ENCODE assay signal across 8 cellular contexts in the genomic region with DNA sequence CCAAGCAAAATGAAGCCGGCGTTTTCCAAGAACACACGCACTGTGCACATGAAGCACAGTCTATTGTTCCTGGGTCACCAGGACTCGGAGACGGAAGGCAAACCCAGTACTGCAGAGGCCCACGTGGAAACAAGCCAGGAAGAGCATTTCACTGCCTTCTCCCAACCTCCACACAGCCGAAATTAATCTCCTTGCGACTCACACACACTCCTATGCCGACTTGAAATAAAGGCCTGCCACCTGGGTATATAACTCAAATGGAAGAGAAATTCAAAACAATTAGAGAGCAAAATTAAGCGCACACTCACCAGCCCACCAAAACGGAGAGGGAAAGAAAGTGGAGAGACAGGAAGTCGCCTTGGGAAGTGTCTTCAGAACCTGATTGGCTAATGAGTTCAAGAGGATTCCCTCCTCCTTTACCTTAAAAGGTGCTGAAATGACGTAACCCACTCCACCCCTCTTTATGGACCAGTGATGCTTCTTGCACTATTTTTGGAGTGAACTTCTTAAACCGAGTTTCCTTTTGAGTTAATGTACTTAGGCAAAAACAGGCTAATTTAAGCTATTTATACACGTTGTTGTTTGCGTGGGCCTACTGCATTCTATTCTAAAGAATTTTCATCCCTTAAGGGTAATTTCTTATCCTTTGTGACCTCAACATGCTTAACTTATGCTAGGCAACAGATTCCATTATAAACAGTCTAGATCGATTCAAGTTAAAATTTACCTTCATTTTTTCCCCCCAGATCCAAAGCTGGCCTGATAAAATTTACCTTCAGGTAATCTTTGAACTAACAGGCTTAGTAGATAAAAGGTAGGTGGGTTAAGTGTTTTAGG. TPM values are rescaled to one million over a fixed set of nuclear protein-coding genes. Genes with fewer than 3 reads are reported as not detected.
A peak's percentile ranks its signal among the peaks of the same experiment; 100 is the strongest.
DNase-seq lines count a peak whose midpoint lies in the region; ATAC-seq and TF ChIP-seq lines count a peak whose summit lies in the region.

A gene with protein sequence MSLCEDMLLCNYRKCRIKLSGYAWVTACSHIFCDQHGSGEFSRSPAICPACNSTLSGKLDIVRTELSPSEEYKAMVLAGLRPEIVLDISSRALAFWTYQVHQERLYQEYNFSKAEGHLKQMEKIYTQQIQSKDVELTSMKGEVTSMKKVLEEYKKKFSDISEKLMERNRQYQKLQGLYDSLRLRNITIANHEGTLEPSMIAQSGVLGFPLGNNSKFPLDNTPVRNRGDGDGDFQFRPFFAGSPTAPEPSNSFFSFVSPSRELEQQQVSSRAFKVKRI (minus strand): TSS at position 334 of the 837 bp plus-strand sequence. CDS start 16,756 bp downstream, outside the sequence.

- peak; percentile 35 for DNase-seq in NK-92 treated with Interleukin-12 subunit alpha and Interleukin-12 subunit beta, amount 100 ng/mL, for 24 hours (lab: John Stamatoyannopoulos, UW)
- DNase-seq in NK-92 (lab: John Stamatoyannopoulos, UW; ENCODE audit: unreplicated experiment) = no peak
- DNase-seq in NCI-H1092 treated with DMSO at 0.1 percent for 48 hours (lab: John Stamatoyannopoulos, UW) = peak; percentile 95
- peak; percentile 60 for DNase-seq in SKM-1 treated with dmso at 0.1 percent for 144 hours (lab: John Stamatoyannopoulos, UW; ENCODE audit: unreplicated experiment)
- DNase-seq in heart right ventricle = peak; percentile 29 to 83

- no peaks in the 10 kb centered on the region for H3K79me2 ChIP-seq in parathyroid adenoma

- H3K36me3 ChIP-seq in heart right ventricle (peaks cover 0 to 13% (median 0%) of the 10 kb centered on the region in 9 donors), parathyroid adenoma (ENCODE audit: control insufficient read depth, insufficient read depth, low read length) (no peaks in the 10 kb centered on the region)

- peak within 1 kb of the TSS; percentile 97 for H3K4me2 ChIP-seq in parathyroid adenoma (ENCODE audit: low read length)

- WGBS in heart right ventricle, 2 donors = 2% methylated on average over 17 of the region's 17 CpGs

- TF ChIP-seq CTCF in heart right ventricle (IDR thresholded peaks at IDR 0.05) (no peak), parathyroid adenoma (IDR thresholded peaks at IDR 0.05) (no peak)

- H3K27ac ChIP-seq in angular gyrus (ENCODE audit: low read depth, low read length) (peak within 1 kb of the TSS; percentile 72), heart right ventricle (peak within 1 kb of the TSS; percentile 49 to 89 (median 84)), parathyroid adenoma (peak within 1 kb of the TSS; percentile 87)

- H3K27me3 ChIP-seq in heart right ventricle = no peaks in the 10 kb centered on the region
- no peaks in the 10 kb centered on the region for H3K27me3 ChIP-seq in parathyroid adenoma (ENCODE audit: control insufficient read depth, insufficient read depth, low read length)

- peak within 1 kb of the TSS; percentile 15 for H3K9ac ChIP-seq in parathyroid adenoma

- ATAC-seq in HG02678 (IDR thresholded peaks at IDR 0.05; ENCODE audit: unreplicated experiment) (peak; percentile 98), heart right ventricle (peak; percentile 96 to 100 (median 99))

- H3K4me3 ChIP-seq in heart right ventricle (peak within 1 kb of the TSS; percentile 29 to 75 (median 68)), parathyroid adenoma (ENCODE audit: low read depth, low read length) (peak within 1 kb of the TSS; percentile 85)

- intact Hi-C loops in heart right ventricle (cut with DNase I) = loop anchor here in 6 of 10 donors (1.0 to 10.0 kb wide), 7 partner anchors 10 to 472 kb away; partner anchors contain the start of genes PARP2 (in 3 of the 6), RNASE4 (in 3 of the 6), ANG (in 2 of the 6) and PIP4P1 (in 1 of the 6)

- H3K9me3 ChIP-seq in heart right ventricle = no peaks in the 10 kb centered on the region
- H3K9me3 ChIP-seq in parathyroid adenoma (ENCODE audit: control insufficient read depth, low read length) = no peaks in the 10 kb centered on the region

- H2AFZ ChIP-seq in parathyroid adenoma = peak within 1 kb of the TSS; percentile 62

- H3K4me1 ChIP-seq in heart right ventricle (peaks cover 0 to 27% (median 23%) of the 10 kb centered on the region in 9 donors), parathyroid adenoma (no peaks in the 10 kb centered on the region)

RNA-seq across cellular contexts. Expression of the gene that starts here (rescaled TPM):
- total RNA-seq in heart right ventricle = 10 to 100 TPM; 35.7 to 69.9 (median 56.0) TPM
- polyA plus RNA-seq in heart right ventricle = 100 to 1,000 TPM; 105 to 126 TPM
